Comparison of ENCODE assay signal across 1 cellular context in genomic region chr17:16991349-16992009, GRCh38.
TF ChIP-seq lines count a peak whose summit lies in the region.

No MANE protein-coding gene starts in this region.

TF ChIP-seq in K562, 482 proteins besides CTCF, POLR2A, EP300 and RAD21 (continued from another document):
- TF ChIP-seq ZNF609 (CRISPR knock-in tag; IDR thresholded peaks at IDR 0.05; ENCODE audit: borderline replicate concordance): no peak
- TF ChIP-seq POLR3G (IDR thresholded peaks at IDR 0.05; ENCODE audit: extremely low read depth, insufficient read length, insufficient replicate concordance): no peak
- 0 out of 4 replicates have a peak, but pooled peaks of 1 of the 2 experiments have one; percentile 15 for TF ChIP-seq RCOR1 (IDR thresholded peaks at IDR 0.05; ENCODE audit: borderline replicate concordance in 1 of 2, low read depth in 2 of 2, low read length in 2 of 2)
- TF ChIP-seq MBD2 (IDR thresholded peaks at IDR 0.05; ENCODE audit: borderline replicate concordance, low read depth): no peak
- TF ChIP-seq CTCFL (IDR thresholded peaks at IDR 0.05; ENCODE audit: borderline replicate concordance, insufficient read depth, low read depth, low read length, poor library complexity, severe bottlenecking): peak; percentile 71
- peak; percentile 59; the same call in 1 of the 2 replicates for TF ChIP-seq SMC3 (conservative IDR thresholded peaks at IDR 0.05; ENCODE audit: insufficient read depth, low read depth, low read length)
- TF ChIP-seq YY1 (IDR thresholded peaks at IDR 0.05; ENCODE audit: borderline replicate concordance in 1 of 3, control insufficient read depth in 1 of 3, extremely low read depth in 1 of 3, insufficient read depth in 3 of 3, insufficient read length in 1 of 3, insufficient replicate concordance in 2 of 3, low read depth in 1 of 3, low read length in 2 of 3): peak in 1 of 3 experiments; percentile 19
- TF ChIP-seq, protein P1, sequence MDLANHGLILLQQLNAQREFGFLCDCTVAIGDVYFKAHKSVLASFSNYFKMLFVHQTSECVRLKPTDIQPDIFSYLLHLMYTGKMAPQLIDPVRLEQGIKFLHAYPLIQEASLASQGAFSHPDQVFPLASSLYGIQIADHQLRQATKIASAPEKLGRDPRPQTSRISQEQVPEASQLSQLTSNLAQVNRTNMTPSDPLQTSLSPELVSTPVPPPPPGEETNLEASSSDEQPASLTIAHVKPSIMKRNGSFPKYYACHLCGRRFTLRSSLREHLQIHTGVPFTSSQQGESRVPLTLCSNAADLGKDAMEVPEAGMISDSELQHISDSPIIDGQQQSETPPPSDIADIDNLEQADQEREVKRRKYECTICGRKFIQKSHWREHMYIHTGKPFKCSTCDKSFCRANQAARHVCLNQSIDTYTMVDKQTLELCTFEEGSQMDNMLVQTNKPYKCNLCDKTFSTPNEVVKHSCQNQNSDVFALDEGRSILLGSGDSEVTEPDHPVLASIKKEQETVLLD (IDR thresholded peaks at IDR 0.05): 0 out of 2 replicates have a peak, but pooled peaks have one; percentile 36
- no peak for TF ChIP-seq SAFB (IDR thresholded peaks at IDR 0.05; ENCODE audit: borderline replicate concordance, low read depth, low read length)
- peak; percentile 31; the same call in 1 of the 2 replicates for TF ChIP-seq HNRNPL (IDR thresholded peaks at IDR 0.05; ENCODE audit: low read depth, low read length)
- TF ChIP-seq, protein P2, sequence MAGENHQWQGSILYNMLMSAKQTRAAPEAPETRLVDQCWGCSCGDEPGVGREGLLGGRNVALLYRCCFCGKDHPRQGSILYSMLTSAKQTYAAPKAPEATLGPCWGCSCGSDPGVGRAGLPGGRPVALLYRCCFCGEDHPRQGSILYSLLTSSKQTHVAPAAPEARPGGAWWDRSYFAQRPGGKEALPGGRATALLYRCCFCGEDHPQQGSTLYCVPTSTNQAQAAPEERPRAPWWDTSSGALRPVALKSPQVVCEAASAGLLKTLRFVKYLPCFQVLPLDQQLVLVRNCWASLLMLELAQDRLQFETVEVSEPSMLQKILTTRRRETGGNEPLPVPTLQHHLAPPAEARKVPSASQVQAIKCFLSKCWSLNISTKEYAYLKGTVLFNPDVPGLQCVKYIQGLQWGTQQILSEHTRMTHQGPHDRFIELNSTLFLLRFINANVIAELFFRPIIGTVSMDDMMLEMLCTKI (IDR thresholded peaks at IDR 0.05; ENCODE audit: partially characterized antibody): no peak
- peak in 1 of 2 experiments; percentile 17; a peak in 1 of 4 replicates for TF ChIP-seq HDAC1 (IDR thresholded peaks at IDR 0.05)
- TF ChIP-seq U2AF2 (optimal IDR thresholded peaks at IDR 0.05; ENCODE audit: low read depth, low read length): no peak
- no peak for TF ChIP-seq PTTG1 (tag; IDR thresholded peaks at IDR 0.05; ENCODE audit: low read depth)
